In genomic region chr1:116666747-116667576, GRCh38 we compare ENCODE assay signal across 8 cellular contexts. TPM values are rescaled to one million over a fixed set of nuclear protein-coding genes. Genes with fewer than 3 reads are reported as not detected.
A peak's percentile ranks its signal among the peaks of the same experiment; 100 is the strongest.
DNase-seq lines count a peak whose midpoint lies in the region; ATAC-seq and TF ChIP-seq lines count a peak whose summit lies in the region.

No MANE protein-coding gene starts in this region.

- H3K27me3 ChIP-seq in ascending aorta = no peaks in the 10 kb centered on the region

- H3K36me3 ChIP-seq in ascending aorta = no peaks in the 10 kb centered on the region

- peak overlapping the region; percentile 58 for H3K4me3 Mint-ChIP-seq in stimulated activated effector memory CD8-positive, alpha-beta T cell treated with anti-CD3 and anti-CD28 coated beads, Interleukin-12 subunit alpha, Interleukin-12 subunit beta, amount 100 ng/mL, for 72 hours

- H3K36me3 Mint-ChIP-seq in stimulated activated effector memory CD8-positive, alpha-beta T cell treated with anti-CD3 and anti-CD28 coated beads, Interleukin-12 subunit alpha, Interleukin-12 subunit beta, amount 100 ng/mL, for 72 hours = no peaks in the 10 kb centered on the region

- intact Hi-C loops in ascending aorta (cut with DNase I) = no loop called here

- DNase-seq in GM13977 (ENCODE audit: low spot score) = peak; percentile 58
- DNase-seq in LoVo (ENCODE audit: low spot score) = peak; percentile 1
- DNase-seq in ascending aorta (ENCODE audit: low spot score in 2 of 2) = no peak
- DNase-seq in iPS-NIHi11 (ENCODE audit: low spot score) = peak; percentile 81
- no peak for DNase-seq in stimulated activated effector memory CD8-positive, alpha-beta T cell treated with anti-CD3 and anti-CD28 coated beads, Interleukin-12 subunit alpha, Interleukin-12 subunit beta, amount 100 ng/mL, for 72 hours (ENCODE audit: low spot score in 2 of 2)
- DNase-seq in NCI-H510A treated with DMSO at 0.1 percent for 48 hours (lab: John Stamatoyannopoulos, UW) = no peak
- no peak for DNase-seq in cerebellar nuclear complex (lab: John Stamatoyannopoulos, UW)

- no peaks in the 10 kb centered on the region for H3K9me3 Mint-ChIP-seq in stimulated activated effector memory CD8-positive, alpha-beta T cell treated with anti-CD3 and anti-CD28 coated beads, Interleukin-12 subunit alpha, Interleukin-12 subunit beta, amount 100 ng/mL, for 72 hours

- in situ Hi-C loops in GM13977 (cut with MboI; ENCODE audit: low pct_unique_long_range_greater_than_20kb, low sequenced_read_pairs, unreplicated experiment) = no loop called here

- H3K4me1 Mint-ChIP-seq in stimulated activated effector memory CD8-positive, alpha-beta T cell treated with anti-CD3 and anti-CD28 coated beads, Interleukin-12 subunit alpha, Interleukin-12 subunit beta, amount 100 ng/mL, for 72 hours = peaks cover 4% of the 10 kb centered on the region

- TF ChIP-seq CTCF in GM13977 (IDR thresholded peaks at IDR 0.05; ENCODE audit: extremely low read depth, insufficient read depth, missing control alignments) = no peak
- no peak for TF ChIP-seq CTCF in ascending aorta (IDR thresholded peaks at IDR 0.05)

- no peaks in the 10 kb centered on the region for H3K9me3 ChIP-seq in ascending aorta

- peaks cover 0 to 5% of the 10 kb centered on the region in 2 donors for H3K4me1 ChIP-seq in ascending aorta

- peak; percentile 46 for ATAC-seq in stimulated activated effector memory CD8-positive, alpha-beta T cell treated with anti-CD3 and anti-CD28 coated beads, Interleukin-12 subunit alpha, Interleukin-12 subunit beta, amount 100 ng/mL, for 72 hours
- ATAC-seq in HG03139 (IDR thresholded peaks at IDR 0.05; ENCODE audit: unreplicated experiment) = no peak

- no peak overlapping the region for H3K27ac Mint-ChIP-seq in stimulated activated effector memory CD8-positive, alpha-beta T cell treated with anti-CD3 and anti-CD28 coated beads, Interleukin-12 subunit alpha, Interleukin-12 subunit beta, amount 100 ng/mL, for 72 hours

- H3K4me3 ChIP-seq in ascending aorta = peak overlapping the region; percentile 77 to 79

- no peak overlapping the region for H3K27ac ChIP-seq in ascending aorta

RNA-seq across cellular contexts. Expression of gene IGSF3, which starts 0.6 kb away (rescaled TPM):
- 0.64 TPM for total RNA-seq in ascending aorta

Comparison
In these comparisons a context has a peak if more than half of its experiments do, and no peak if none do; other contexts are left out.
1. DNase-seq: peak in GM13977 (single experiment), LoVo (single experiment) and iPS-NIHi11 (single experiment); none in ascending aorta (0 of 2), stimulated activated effector memory CD8-positive, alpha-beta T cell treated with anti-CD3 and anti-CD28 coated beads, Interleukin-12 subunit alpha, Interleukin-12 subunit beta, amount 100 ng/mL, for 72 hours (0 of 2), NCI-H510A treated with DMSO at 0.1 percent for 48 hours (single experiment) and cerebellar nuclear complex (0 of 2).